23 cellular contexts compared by ENCODE assay signal in genomic region chr18:10842821-10843220, GRCh38.
"Had no signal": no experiment of that assay in that cellular context is flagged by ENCODE, and none has a peak within 500 bp of the region (broad histone marks: within the 10 kb centered on the region; RNA-seq: fewer than 3 reads in every experiment).

No MANE protein-coding gene starts in this region.

- H3K36me3 ChIP-seq: brain microvascular endothelial cell had no signal

- H3K27me3 ChIP-seq: brain microvascular endothelial cell had no signal

- DNase-seq: activated B cell treated with CpG ODN at 0.5 μM for 24 hours; activated CD4-positive, alpha-beta memory T cell treated with anti-CD3 and anti-CD28 coated beads for 36 hours; activated CD4-positive, alpha-beta T cell treated with anti-CD3 and anti-CD28 coated beads, Interleukin-2, amount 10 ng/mL, durations not matched to agents 7 days and 5 days; activated CD8-positive, alpha-beta memory T cell treated with anti-CD3 and anti-CD28 coated beads for 24 hours; activated effector memory CD4-positive, alpha-beta T cell treated with anti-CD3 and anti-CD28 coated beads, Interleukin-2, amount 50 U/mL, for 16 hours; activated naive CD4-positive, alpha-beta T cell treated with Interleukin-2 at 50 U/mL for 16 hours; activated naive CD8-positive, alpha-beta T cell treated with anti-CD3 and anti-CD28 coated beads, Interleukin-2, amount 50 U/mL, for 24 hours; activated T-cell treated with anti-CD3 and anti-CD28 coated beads, Interleukin-2, amount 50 U/mL, for 4 hours; brain microvascular endothelial cell; KG1; NCI-H1048; NCI-H146; NCI-H187 treated with DMSO at 0.1 percent for 48 hours; NCI-H2081 treated with DMSO at 0.1 percent for 48 hours; NCI-H2227 treated with DMSO at 0.1 percent for 48 hours; NCI-H526 treated with DMSO at 0.1 percent for 48 hours; NCI-H82; NK-92 treated with Interleukin-12 subunit alpha and Interleukin-12 subunit beta, amount 100 ng/mL, for 24 hours; SIG-M5; T-cell; T-helper 2 cell; T1000 had no signal

- H3K27ac ChIP-seq: brain microvascular endothelial cell had no signal

- ATAC-seq: activated naive CD4-positive, alpha-beta T cell treated with anti-CD3 and anti-CD28 coated beads, Interleukin-2, amount 50 U/mL, for 72 hours; activated naive CD8-positive, alpha-beta T cell treated with anti-CD3 and anti-CD28 coated beads, Interleukin-2, amount 50 U/mL, for 24 hours; activated T-cell treated with anti-CD3 and anti-CD28 coated beads, Interleukin-2, amount 50 U/mL, for 4 hours; T-cell had no signal
